ENCODE assay signal across 1 cellular context in genomic region chr1:158043232-158043631, GRCh38.
TF ChIP-seq lines count a peak whose summit lies in the region.

No MANE protein-coding gene starts in this region.

TF ChIP-seq in H1, 55 proteins besides CTCF, POLR2A, EP300 and RAD21:
- no peak for TF ChIP-seq SIX5 (IDR thresholded peaks at IDR 0.05; ENCODE audit: low read depth, low read length)
- no peak for TF ChIP-seq FOSL1 (IDR thresholded peaks at IDR 0.05; ENCODE audit: insufficient read depth, low read depth, low read length)
- no peak for TF ChIP-seq HDAC2 (IDR thresholded peaks at IDR 0.05; ENCODE audit: borderline replicate concordance in 1 of 2, low read depth in 2 of 2, low read length in 2 of 2)
- TF ChIP-seq TEAD4 (IDR thresholded peaks at IDR 0.05; ENCODE audit: low read depth, low read length) = no peak
- TF ChIP-seq SP4 (IDR thresholded peaks at IDR 0.05; ENCODE audit: low read length) = no peak
- TF ChIP-seq SRF (IDR thresholded peaks at IDR 0.05; ENCODE audit: low read depth, low read length) = no peak
- TF ChIP-seq SP1 (IDR thresholded peaks at IDR 0.05; ENCODE audit: low read depth, low read length) = no peak
- no peak for TF ChIP-seq NRF1 (IDR thresholded peaks at IDR 0.05; ENCODE audit: low read depth, low read length)
- TF ChIP-seq ATF3 (IDR thresholded peaks at IDR 0.05; ENCODE audit: insufficient read depth, low read depth, low read length) = no peak
